In genomic region chr1:156845055-156845952, GRCh38 we compare ENCODE assay signal across 10 cellular contexts. TPM values are rescaled to one million over a fixed set of nuclear protein-coding genes. Genes with fewer than 3 reads are reported as not detected.
DNase-seq lines count a peak whose midpoint lies in the region; ATAC-seq and TF ChIP-seq lines count a peak whose summit lies in the region.
"Had no signal": no experiment of that assay in that cellular context is flagged by ENCODE, and none has a peak within 500 bp of the region (broad histone marks: within the 10 kb centered on the region; RNA-seq: fewer than 3 reads in every experiment).

No MANE protein-coding gene starts in this region.

- peaks cover 8% of the 10 kb centered on the region for H3K4me1 Mint-ChIP-seq in glutamatergic neuron (ENCODE audit: low read depth, unreplicated experiment)

- H3K36me3 Mint-ChIP-seq in glutamatergic neuron (ENCODE audit: unreplicated experiment), result peaks cover 6% of the 10 kb centered on the region

- peaks cover 18% of the 10 kb centered on the region for H3K9me3 Mint-ChIP-seq in glutamatergic neuron (ENCODE audit: unreplicated experiment)

- TF ChIP-seq CTCF in glutamatergic neuron (IDR thresholded peaks at IDR 0.05; ENCODE audit: partially characterized antibody, unreplicated experiment), result no peak

- H3K27ac Mint-ChIP-seq in glutamatergic neuron (ENCODE audit: unreplicated experiment), result no peak overlapping the region

- peaks cover 39% of the 10 kb centered on the region for H3K27me3 Mint-ChIP-seq in glutamatergic neuron (ENCODE audit: unreplicated experiment)

- H3K4me3 Mint-ChIP-seq in glutamatergic neuron (ENCODE audit: unreplicated experiment), result peak overlapping the region; percentile 52

- DNase-seq in NAMALWA (ENCODE audit: low spot score) (peak; percentile 46), activated T-cell treated with anti-CD3 and anti-CD28 coated beads for 48 hours (ENCODE audit: low read depth) (peak; percentile 27), glutamatergic neuron (no peak), NCI-H1092 treated with DMSO at 0.1 percent for 48 hours (lab: John Stamatoyannopoulos, UW) (no peak), NCI-H2029 (lab: John Stamatoyannopoulos, UW) (no peak)
- DNase-seq in stimulated activated CD4-positive, alpha-beta T cell treated with anti-CD3 and anti-CD28 coated beads, Interleukin-4, amount 100 ng/mL, for 4 hours, result peak; percentile 28 to 36
- DNase-seq: NCI-H2107 had no signal

- ATAC-seq in HG02885 (IDR thresholded peaks at IDR 0.05; ENCODE audit: poor library complexity, unreplicated experiment), result no peak

RNA-seq across cellular contexts. Expression of gene INSRR, which starts 13.6 kb away (rescaled TPM):
- total RNA-seq in glutamatergic neuron (ENCODE audit: unreplicated experiment), result 6.9 TPM
- total RNA-seq: fibroblast of lung, SJSA1 had no signal

RNA-seq across cellular contexts. Expression of gene NTRK1, which starts 15.4 kb away (rescaled TPM):
- total RNA-seq in glutamatergic neuron (ENCODE audit: unreplicated experiment), result 296 TPM
- total RNA-seq: fibroblast of lung, SJSA1 had no signal

RNA-seq across cellular contexts. Expression of gene SH2D2A, which starts 28.7 kb away (rescaled TPM):
- total RNA-seq in glutamatergic neuron (ENCODE audit: unreplicated experiment), result 0.86 TPM
- total RNA-seq: fibroblast of lung, SJSA1 had no signal

RNA-seq across cellular contexts. Expression of gene PEAR1, which starts 48.2 kb away (rescaled TPM):
- 1.2 TPM for total RNA-seq in glutamatergic neuron (ENCODE audit: unreplicated experiment)

Comparison
In these comparisons a context has a peak if more than half of its experiments do, and no peak if none do; other contexts are left out.
1. DNase-seq: peak in NAMALWA (single experiment), activated T-cell treated with anti-CD3 and anti-CD28 coated beads for 48 hours (single experiment) and stimulated activated CD4-positive, alpha-beta T cell treated with anti-CD3 and anti-CD28 coated beads, Interleukin-4, amount 100 ng/mL, for 4 hours (2 of 2); none in glutamatergic neuron (single experiment), NCI-H1092 treated with DMSO at 0.1 percent for 48 hours (single experiment) and NCI-H2029 (single experiment).